2 cellular contexts compared by ENCODE assay signal in genomic region chr1:66359815-66360214, GRCh38.
TF ChIP-seq lines count a peak whose summit lies in the region.

No MANE protein-coding gene starts in this region.

TF ChIP-seq in SK-N-SH, 30 proteins besides CTCF, POLR2A, EP300 and RAD21 (continued from another document):
- TF ChIP-seq TAF1 (IDR thresholded peaks at IDR 0.05; ENCODE audit: borderline replicate concordance, low read depth, low read length): no peak
- no peak for TF ChIP-seq RFX5 (IDR thresholded peaks at IDR 0.05; ENCODE audit: low read length)
- TF ChIP-seq FOXJ3 (CRISPR knock-in tag; IDR thresholded peaks at IDR 0.05): no peak
- no peak for TF ChIP-seq ZBTB33 (IDR thresholded peaks at IDR 0.05; ENCODE audit: borderline replicate concordance, low read depth)
- no peak for TF ChIP-seq SIN3A (IDR thresholded peaks at IDR 0.05; ENCODE audit: borderline replicate concordance, low read depth, low read length)
- TF ChIP-seq EZH2phosphoT487 (IDR thresholded peaks at IDR 0.05; ENCODE audit: borderline replicate concordance, low read depth): no peak
- no peak for TF ChIP-seq GATA2 (CRISPR knock-in tag; IDR thresholded peaks at IDR 0.05)
- no peak for TF ChIP-seq PBX3 (IDR thresholded peaks at IDR 0.05)
- no peak for TF ChIP-seq NRF1 (IDR thresholded peaks at IDR 0.05; ENCODE audit: low read depth, low read length)
- TF ChIP-seq USF1 (IDR thresholded peaks at IDR 0.05; ENCODE audit: borderline replicate concordance, low read depth): no peak
- TF ChIP-seq CHD2 (IDR thresholded peaks at IDR 0.05; ENCODE audit: low read length, partially characterized antibody): no peak

TF ChIP-seq in SK-N-SH treated with all-trans-retinoic acid at 6 μM for 48 hours, 23 proteins besides CTCF, POLR2A, EP300 and RAD21 (continued from another document):
- TF ChIP-seq PATZ1 (CRISPR knock-in tag; IDR thresholded peaks at IDR 0.05; ENCODE audit: borderline replicate concordance): no peak
TF ChIP-seq in SK-N-SH treated with all-trans-retinoic acid at 6 μM for 48 hours: peak in this region for 0.
